In the genomic region with DNA sequence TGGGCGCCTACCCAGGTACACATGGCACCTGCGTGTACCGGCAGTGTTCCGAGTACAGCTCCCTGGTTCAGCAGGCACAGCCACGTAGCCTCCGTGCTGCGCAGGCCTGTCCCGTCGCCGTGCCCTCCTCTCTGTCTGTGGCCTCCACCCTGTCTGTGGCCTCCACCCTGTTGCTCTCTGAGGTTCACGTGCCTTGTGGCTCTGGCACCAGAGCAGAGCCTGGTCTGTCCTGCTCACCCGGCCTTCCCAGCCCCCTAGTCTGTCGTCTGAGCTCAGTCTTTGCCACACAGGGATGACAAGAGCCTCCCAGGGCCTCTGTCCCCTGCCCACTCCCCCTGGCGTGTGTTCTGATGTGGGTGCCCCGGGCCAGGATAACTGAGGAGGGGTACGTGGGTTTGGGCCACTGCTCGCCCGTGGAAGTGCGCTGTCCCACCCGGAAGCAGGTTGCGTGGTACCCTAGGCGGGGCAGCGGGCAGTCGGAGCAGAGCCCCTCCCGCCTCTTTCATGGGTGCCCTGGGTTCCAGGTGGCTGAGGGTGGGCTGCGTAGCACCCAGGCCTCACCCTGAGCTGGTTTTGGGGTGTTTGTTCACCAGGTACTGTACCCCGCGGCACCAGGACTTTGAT, we compare ENCODE assay signal across 17 cellular contexts.
"Had no signal": no experiment of that assay in that cellular context is flagged by ENCODE, and none has a peak within 500 bp of the region (broad histone marks: within the 10 kb centered on the region; RNA-seq: fewer than 3 reads in every experiment).

No MANE protein-coding gene starts in this region.

- H3K27me3 ChIP-seq: heart left ventricle, pancreas, testis, transverse colon had no signal

- ATAC-seq: heart left ventricle; left lobe of liver; natural killer cell; pancreas; right cardiac atrium; stimulated activated memory B cell treated with anti-CD40 and anti-IgM and Interleukin-4, amounts not matched to agents 10 μg/mL and 1 μg/mL and 100 μg/mL, for 72 hours had no signal

- H3K4me3 ChIP-seq: heart left ventricle, pancreas, testis, transverse colon had no signal

- DNase-seq: cerebellar nuclear complex; erythroblast; foreskin melanocyte; heart left ventricle; hypothalamus; islet precursor cell; mammary epithelial cell; natural killer cell; right cardiac atrium; stimulated activated CD4-positive, alpha-beta T cell treated with anti-CD3 and anti-CD28 coated beads, Interleukin-15, amount 100 ng/mL, for 24 hours; stimulated activated CD4-positive, alpha-beta T cell treated with anti-CD3 and anti-CD28 coated beads, Interleukin-1b, Interleukin-23, amount 100 ng/mL, for 48 hours; stimulated activated CD4-positive, alpha-beta T cell treated with anti-CD3 and anti-CD28 coated beads, Interleukin-4, amount 100 ng/mL, for 24 hours; testis; transverse colon had no signal

- H3K9me3 ChIP-seq: heart left ventricle, pancreas, testis, transverse colon had no signal

- H3K27ac ChIP-seq: heart left ventricle, pancreas, testis, transverse colon had no signal
